In the genomic region with DNA sequence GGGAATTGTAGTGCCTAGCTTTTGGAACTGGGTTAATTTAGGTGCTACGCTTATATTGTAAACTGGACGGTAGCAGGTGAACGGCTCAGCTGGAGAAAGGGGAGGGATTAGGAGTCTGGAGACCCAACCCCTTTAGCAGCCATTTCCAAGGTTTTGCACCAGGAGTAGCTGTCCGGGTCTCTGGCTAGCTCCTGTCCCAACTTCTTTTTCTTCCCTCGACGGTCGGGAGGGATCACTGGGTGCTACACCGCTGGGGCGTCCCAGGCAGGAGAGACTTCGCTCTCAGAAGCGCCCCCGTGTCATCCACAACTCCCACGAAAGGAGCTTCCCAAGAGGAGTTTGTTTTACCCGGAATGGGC, we compare ENCODE assay signal across 2 cellular contexts.
TF ChIP-seq lines count a peak whose summit lies in the region.

No MANE protein-coding gene starts in this region.

TF ChIP-seq in H1, 55 proteins besides CTCF, POLR2A, EP300 and RAD21:
- TF ChIP-seq SIN3A (conservative IDR thresholded peaks at IDR 0.05 in 1 of 2, IDR thresholded peaks at IDR 0.05 in 1 of 2; ENCODE audit: low read depth in 1 of 2, low read length in 2 of 2) (0 out of 4 replicates have a peak, but pooled peaks of 1 of the 2 experiments have one; percentile 33), KDM5A (IDR thresholded peaks at IDR 0.05; ENCODE audit: low read length) (no peak), TAF1 (IDR thresholded peaks at IDR 0.05; ENCODE audit: low read depth, low read length) (peak; percentile 60; the same call in 1 of the 2 replicates), ASH2L (IDR thresholded peaks at IDR 0.05; ENCODE audit: low read length) (peak; percentile 79), HDAC2 (IDR thresholded peaks at IDR 0.05; ENCODE audit: borderline replicate concordance in 1 of 2, low read depth in 2 of 2, low read length in 2 of 2) (no peak), YY1 (IDR thresholded peaks at IDR 0.05; ENCODE audit: low read depth, low read length) (peak; percentile 89)
- TF ChIP-seq, protein P1, sequence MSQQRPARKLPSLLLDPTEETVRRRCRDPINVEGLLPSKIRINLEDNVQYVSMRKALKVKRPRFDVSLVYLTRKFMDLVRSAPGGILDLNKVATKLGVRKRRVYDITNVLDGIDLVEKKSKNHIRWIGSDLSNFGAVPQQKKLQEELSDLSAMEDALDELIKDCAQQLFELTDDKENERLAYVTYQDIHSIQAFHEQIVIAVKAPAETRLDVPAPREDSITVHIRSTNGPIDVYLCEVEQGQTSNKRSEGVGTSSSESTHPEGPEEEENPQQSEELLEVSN (IDR thresholded peaks at IDR 0.05): 0 out of 2 replicates have a peak, but pooled peaks have one; percentile 3
TF ChIP-seq in H1: peak in this region for 5.

TF ChIP-seq in neural cell, 6 proteins besides CTCF, POLR2A, EP300 and RAD21:
- TF ChIP-seq EZH2 (IDR thresholded peaks at IDR 0.05; ENCODE audit: borderline replicate concordance, insufficient read depth, low read length, poor library complexity, severe bottlenecking): no peak
- no peak for TF ChIP-seq TAF1 (IDR thresholded peaks at IDR 0.05; ENCODE audit: low read depth)
- TF ChIP-seq, protein P2, sequence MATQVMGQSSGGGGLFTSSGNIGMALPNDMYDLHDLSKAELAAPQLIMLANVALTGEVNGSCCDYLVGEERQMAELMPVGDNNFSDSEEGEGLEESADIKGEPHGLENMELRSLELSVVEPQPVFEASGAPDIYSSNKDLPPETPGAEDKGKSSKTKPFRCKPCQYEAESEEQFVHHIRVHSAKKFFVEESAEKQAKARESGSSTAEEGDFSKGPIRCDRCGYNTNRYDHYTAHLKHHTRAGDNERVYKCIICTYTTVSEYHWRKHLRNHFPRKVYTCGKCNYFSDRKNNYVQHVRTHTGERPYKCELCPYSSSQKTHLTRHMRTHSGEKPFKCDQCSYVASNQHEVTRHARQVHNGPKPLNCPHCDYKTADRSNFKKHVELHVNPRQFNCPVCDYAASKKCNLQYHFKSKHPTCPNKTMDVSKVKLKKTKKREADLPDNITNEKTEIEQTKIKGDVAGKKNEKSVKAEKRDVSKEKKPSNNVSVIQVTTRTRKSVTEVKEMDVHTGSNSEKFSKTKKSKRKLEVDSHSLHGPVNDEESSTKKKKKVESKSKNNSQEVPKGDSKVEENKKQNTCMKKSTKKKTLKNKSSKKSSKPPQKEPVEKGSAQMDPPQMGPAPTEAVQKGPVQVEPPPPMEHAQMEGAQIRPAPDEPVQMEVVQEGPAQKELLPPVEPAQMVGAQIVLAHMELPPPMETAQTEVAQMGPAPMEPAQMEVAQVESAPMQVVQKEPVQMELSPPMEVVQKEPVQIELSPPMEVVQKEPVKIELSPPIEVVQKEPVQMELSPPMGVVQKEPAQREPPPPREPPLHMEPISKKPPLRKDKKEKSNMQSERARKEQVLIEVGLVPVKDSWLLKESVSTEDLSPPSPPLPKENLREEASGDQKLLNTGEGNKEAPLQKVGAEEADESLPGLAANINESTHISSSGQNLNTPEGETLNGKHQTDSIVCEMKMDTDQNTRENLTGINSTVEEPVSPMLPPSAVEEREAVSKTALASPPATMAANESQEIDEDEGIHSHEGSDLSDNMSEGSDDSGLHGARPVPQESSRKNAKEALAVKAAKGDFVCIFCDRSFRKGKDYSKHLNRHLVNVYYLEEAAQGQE (IDR thresholded peaks at IDR 0.05; ENCODE audit: borderline replicate concordance): no peak
- no peak for TF ChIP-seq POLR2AphosphoS5 (IDR thresholded peaks at IDR 0.05)
- TF ChIP-seq MXI1 (conservative IDR thresholded peaks at IDR 0.05; ENCODE audit: poor library complexity, severe bottlenecking): no peak
- TF ChIP-seq SMC3 (conservative IDR thresholded peaks at IDR 0.05; ENCODE audit: poor library complexity): no peak
